ENCODE assay signal across 8 cellular contexts in the genomic region with DNA sequence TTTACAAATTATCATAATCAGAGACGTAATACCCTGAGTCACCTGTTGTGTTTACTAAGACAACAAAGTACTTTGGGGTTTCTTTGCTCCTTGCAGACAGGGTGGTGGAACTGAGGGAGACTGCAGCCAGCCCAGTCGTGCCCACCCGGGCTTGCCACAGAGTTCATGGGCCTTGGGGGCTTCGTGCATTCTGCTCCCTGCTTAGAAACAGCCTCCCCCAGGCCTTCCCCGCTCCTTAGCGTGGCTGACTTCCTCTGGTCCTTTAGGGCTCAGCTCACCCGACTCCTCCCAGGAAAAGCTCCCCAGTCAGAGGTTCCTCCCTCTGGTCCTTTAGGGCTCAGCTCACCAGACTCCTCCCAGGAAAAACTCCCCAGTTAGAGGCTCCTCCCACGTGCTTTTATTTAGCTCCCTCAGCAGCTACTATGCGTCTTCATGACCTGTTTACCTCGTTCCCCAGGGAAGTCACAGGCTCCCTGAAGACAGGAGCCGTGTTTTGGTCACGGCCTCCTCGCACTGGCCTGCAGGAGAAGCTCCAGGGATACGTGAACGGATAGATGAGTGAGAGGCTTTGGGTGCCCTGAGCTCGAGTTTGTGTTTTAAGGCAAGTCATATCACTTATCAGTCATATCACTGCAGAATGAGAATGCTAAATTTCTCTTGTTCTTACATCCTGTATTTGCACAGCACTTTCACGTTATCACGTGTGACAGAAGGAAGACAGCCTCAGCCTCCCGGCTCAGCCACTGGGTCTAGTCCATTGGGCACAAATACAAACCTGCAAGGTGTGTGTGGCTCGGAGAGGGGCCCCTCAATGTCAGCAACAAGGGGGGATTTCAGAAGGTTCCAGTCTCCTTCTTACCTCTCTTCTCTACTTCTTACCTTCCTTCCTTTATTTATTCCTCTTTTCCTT. TPM values are rescaled to one million over a fixed set of nuclear protein-coding genes. Genes with fewer than 3 reads are reported as not detected.
DNase-seq lines count a peak whose midpoint lies in the region; ATAC-seq and TF ChIP-seq lines count a peak whose summit lies in the region.

No MANE protein-coding gene starts in this region.

- TF ChIP-seq CTCF in spleen (IDR thresholded peaks at IDR 0.05 in 8 of 11, conservative IDR thresholded peaks at IDR 0.05 in 3 of 11) (no peak), ascending aorta (IDR thresholded peaks at IDR 0.05) (no peak)

- no peaks in the 10 kb centered on the region for H4K20me1 ChIP-seq in BLaER1

- WGBS in spleen, 5 donors: 16 to 23% (median 17%) methylated on average over 20 of the region's 20 CpGs

- peak overlapping the region; percentile 52 for H3K4me3 Mint-ChIP-seq in activated naive CD4-positive, alpha-beta T cell treated with anti-CD3 and anti-CD28 coated beads, Interleukin-2, amount 10 ng/mL, durations not matched to agents 7 days and 5 days

- intact Hi-C loops in spleen (cut with DNase I; ENCODE audit: low total_unique reads) (no loop called here), ascending aorta (cut with DNase I) (no loop called here)

- H3K27me3 Mint-ChIP-seq in activated naive CD4-positive, alpha-beta T cell treated with anti-CD3 and anti-CD28 coated beads, Interleukin-2, amount 10 ng/mL, durations not matched to agents 7 days and 5 days: no peaks in the 10 kb centered on the region

- H3K36me3 ChIP-seq in BLaER1: no peaks in the 10 kb centered on the region
- no peaks in the 10 kb centered on the region for H3K36me3 ChIP-seq in spleen
- H3K36me3 ChIP-seq in ascending aorta: no peaks in the 10 kb centered on the region

- CTCF ChIA-PET in activated naive CD4-positive, alpha-beta T cell treated with anti-CD3 and anti-CD28 coated beads, Interleukin-2, amount 10 ng/mL, durations not matched to agents 7 days and 5 days (lab: Charles Lee): interaction anchor here (0.9 to 1.3 kb wide), 2 partner anchors 17 to 79 kb away, joined by 4 read pairs; no protein-coding TSS in a partner anchor

- H3K9me3 ChIP-seq in BLaER1 (no peaks in the 10 kb centered on the region), spleen (no peaks in the 10 kb centered on the region), ascending aorta (no peaks in the 10 kb centered on the region)

- H3K27ac ChIP-seq in BLaER1 (peak overlapping the region; percentile 74), spleen (peak overlapping the region; percentile 49 to 88 (median 68)), ascending aorta (no peak overlapping the region)

- DNase-seq in NCI-H187 (lab: John Stamatoyannopoulos, UW) (peak; percentile 36 to 38), spleen (no peak), putamen (ENCODE audit: low spot score) (no peak), ascending aorta (ENCODE audit: low spot score in 2 of 2) (no peak)
- peak; percentile 64 for DNase-seq in activated naive CD4-positive, alpha-beta T cell treated with anti-CD3 and anti-CD28 coated beads, Interleukin-2, amount 10 ng/mL, durations not matched to agents 7 days and 5 days

- peak overlapping the region; percentile 83 for H3K4me2 ChIP-seq in BLaER1

- H3K9ac ChIP-seq in BLaER1: peak overlapping the region; percentile 55

- peak; percentile 58 for ATAC-seq in GM21367 (IDR thresholded peaks at IDR 0.05; ENCODE audit: unreplicated experiment)
- no peak for ATAC-seq in HG03280 (IDR thresholded peaks at IDR 0.05; ENCODE audit: unreplicated experiment)

- H3K9me3 Mint-ChIP-seq in activated naive CD4-positive, alpha-beta T cell treated with anti-CD3 and anti-CD28 coated beads, Interleukin-2, amount 10 ng/mL, durations not matched to agents 7 days and 5 days: no peaks in the 10 kb centered on the region

- H3K4me1 ChIP-seq in BLaER1 (peaks cover 81% of the 10 kb centered on the region), spleen (peaks cover 13 to 43% (median 32%) of the 10 kb centered on the region in 6 donors), ascending aorta (no peaks in the 10 kb centered on the region)

- H3K36me3 Mint-ChIP-seq in activated naive CD4-positive, alpha-beta T cell treated with anti-CD3 and anti-CD28 coated beads, Interleukin-2, amount 10 ng/mL, durations not matched to agents 7 days and 5 days: no peaks in the 10 kb centered on the region

- H3K4me1 Mint-ChIP-seq in activated naive CD4-positive, alpha-beta T cell treated with anti-CD3 and anti-CD28 coated beads, Interleukin-2, amount 10 ng/mL, durations not matched to agents 7 days and 5 days: peaks cover 47% of the 10 kb centered on the region

- no peak for TF ChIP-seq POLR2A in spleen (IDR thresholded peaks at IDR 0.05)

- peak overlapping the region; percentile 95 for H3K27ac Mint-ChIP-seq in activated naive CD4-positive, alpha-beta T cell treated with anti-CD3 and anti-CD28 coated beads, Interleukin-2, amount 10 ng/mL, durations not matched to agents 7 days and 5 days

- H3K27me3 ChIP-seq in BLaER1 (no peaks in the 10 kb centered on the region), spleen (replicated peaks in 1 of 7) (no peaks in the 10 kb centered on the region), ascending aorta (no peaks in the 10 kb centered on the region)

- H3K4me3 ChIP-seq in BLaER1 (peak overlapping the region; percentile 45), spleen (peak overlapping the region in 3 of 8 donors; percentile 3 to 46 (median 7)), ascending aorta (no peak overlapping the region)

RNA-seq across cellular contexts. Expression of gene VIPR2, which starts 52.7 kb away (rescaled TPM):
- total RNA-seq in spleen (1 to 10 TPM in 1 of 7 donors, under 1 TPM in 6; 0.61 to 1.4 (median 0.68) TPM), ascending aorta (17.8 TPM)
- under 1 TPM; 0.41 to 0.58 (median 0.48) TPM for polyA plus RNA-seq in spleen

Comparison
In these comparisons a context has a peak if more than half of its experiments do, and no peak if none do; other contexts are left out.
1. H3K27ac ChIP-seq: peak in BLaER1 (single experiment) and spleen (8 of 8); none in ascending aorta (0 of 2).
2. DNase-seq: peak in NCI-H187 (2 of 2) and activated naive CD4-positive, alpha-beta T cell treated with anti-CD3 and anti-CD28 coated beads, Interleukin-2, amount 10 ng/mL, durations not matched to agents 7 days and 5 days (single experiment); none in spleen (single experiment), putamen (single experiment) and ascending aorta (0 of 2).